23 cellular contexts compared by ENCODE assay signal in the genomic region with DNA sequence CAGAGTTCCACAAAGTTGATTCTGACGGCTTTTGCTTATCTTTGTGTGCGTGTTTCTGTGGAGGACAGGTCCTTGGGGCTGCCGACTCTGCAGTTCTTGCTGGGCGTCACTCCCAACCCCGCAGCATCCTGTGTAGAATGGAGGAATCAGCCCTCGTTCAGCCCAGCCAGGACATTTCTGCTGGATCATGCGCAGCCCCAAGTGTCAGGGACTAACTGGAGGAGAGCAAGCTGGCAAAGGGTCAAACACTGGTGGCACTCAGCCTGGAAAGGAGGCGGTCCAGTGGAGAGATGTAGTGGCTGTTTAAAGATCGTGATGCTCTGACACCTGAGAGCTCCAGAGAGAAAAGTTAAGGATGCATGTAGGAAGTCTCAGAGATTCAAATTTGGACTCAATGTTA.
DNase-seq lines count a peak whose midpoint lies in the region; ATAC-seq and TF ChIP-seq lines count a peak whose summit lies in the region.
"Had no signal": no experiment of that assay in that cellular context is flagged by ENCODE, and none has a peak within 500 bp of the region (broad histone marks: within the 10 kb centered on the region; RNA-seq: fewer than 3 reads in every experiment).

No MANE protein-coding gene starts in this region.

- H3K4me1 ChIP-seq in right lobe of liver (peaks cover 0 to 12% (median 0%) of the 10 kb centered on the region in 4 donors), stomach (peaks cover 13 to 43% (median 34%) of the 10 kb centered on the region in 4 donors)
- H3K4me1 ChIP-seq: sigmoid colon had no signal

- TF ChIP-seq EP300 in stomach (IDR thresholded peaks at IDR 0.05) = no peak

- ATAC-seq in right lobe of liver = peak; percentile 68 to 89 (median 72)
- no peak for ATAC-seq in GM21576 (IDR thresholded peaks at IDR 0.05; ENCODE audit: unreplicated experiment)
- ATAC-seq: foreskin keratinocyte; stimulated activated naive CD8-positive, alpha-beta T cell treated with anti-CD3 and anti-CD28 coated beads, Interleukin-15, amount 100 ng/mL, for 72 hours; WTC11 had no signal

- intact Hi-C loops in right lobe of liver (cut with DNase I) (no loop called here), stomach (cut with DNase I; ENCODE audit: low total_unique reads) (no loop called here)

- no peak for TF ChIP-seq CTCF in right lobe of liver (IDR thresholded peaks at IDR 0.05)
- TF ChIP-seq CTCF in stomach (IDR thresholded peaks at IDR 0.05) = no peak

- no peak overlapping the region for H3K27ac ChIP-seq in right lobe of liver
- H3K27ac ChIP-seq in stomach = no peak overlapping the region
- H3K27ac ChIP-seq: 22Rv1, foreskin keratinocyte, sigmoid colon, transverse colon had no signal

- WGBS in right lobe of liver (ENCODE audit: insufficient coverage, low coverage, low lambda C conversion rate, missing lambda C conversion rate) = 21% methylated on average over 8 of the region's 9 CpGs
- WGBS in stomach, 5 donors = 13 to 34% (median 20%) methylated on average over 9 of the region's 9 CpGs

- TF ChIP-seq POLR2A in right lobe of liver (IDR thresholded peaks at IDR 0.05) (no peak), stomach (IDR thresholded peaks at IDR 0.05) (no peak)

- peak; percentile 29 for DNase-seq in NCI-H2029 (lab: John Stamatoyannopoulos, UW)
- DNase-seq in NCI-H2029 treated with DMSO at 0.1 percent for 48 hours (lab: John Stamatoyannopoulos, UW) = no peak
- peak; percentile 20 for DNase-seq in globus pallidus (ENCODE audit: low spot score)
- DNase-seq in right lobe of liver = peak; percentile 54 to 79 (median 76)
- peak; percentile 69 for DNase-seq in stomach
- DNase-seq in islet precursor cell = no peak
- DNase-seq in putamen (ENCODE audit: low spot score) = no peak
- DNase-seq: activated CD4-positive, alpha-beta T cell treated with anti-CD3 and anti-CD28 coated beads, Interleukin-2, amount 50 U/mL, for 1 hour; activated CD8-positive, alpha-beta memory T cell treated with anti-CD3 and anti-CD28 coated beads, Interleukin-2, amount 50 U/mL, for 4 hours; activated naive CD8-positive, alpha-beta T cell treated with anti-CD3 and anti-CD28 coated beads, Interleukin-2, amount 10 ng/mL, durations not matched to agents 7 days and 5 days; CD4-positive, CD25-positive, alpha-beta regulatory T cell; effector CD8-positive, alpha-beta T cell; foreskin keratinocyte; mesenchymal stem cell; NCI-H774; sigmoid colon; stimulated activated CD4-positive, alpha-beta T cell treated with anti-CD3 and anti-CD28 coated beads, Interleukin-15, amount 100 ng/mL, for 24 hours; stimulated activated naive CD8-positive, alpha-beta T cell treated with anti-CD3 and anti-CD28 coated beads, Interleukin-15, amount 100 ng/mL, for 72 hours; T1000; transverse colon had no signal

- H3K9me3 ChIP-seq in right lobe of liver (no peaks in the 10 kb centered on the region), stomach (no peaks in the 10 kb centered on the region)
- H3K9me3 ChIP-seq: sigmoid colon, transverse colon had no signal

- H3K36me3 ChIP-seq in right lobe of liver = no peaks in the 10 kb centered on the region
- H3K36me3 ChIP-seq in stomach = no peaks in the 10 kb centered on the region
- H3K36me3 ChIP-seq: sigmoid colon, transverse colon had no signal

- H3K4me3 ChIP-seq in right lobe of liver (no peak overlapping the region), stomach (no peak overlapping the region)
- H3K4me3 ChIP-seq: sigmoid colon, transverse colon had no signal

- H3K27me3 ChIP-seq in right lobe of liver (no peaks in the 10 kb centered on the region), stomach (no peaks in the 10 kb centered on the region)
- H3K27me3 ChIP-seq: sigmoid colon, transverse colon had no signal

Comparison
In these comparisons a context has a peak if more than half of its experiments do, and no peak if none do; other contexts are left out.
1. DNase-seq: peak in NCI-H2029 (single experiment), globus pallidus (single experiment), right lobe of liver (3 of 3) and stomach (single experiment); none in NCI-H2029 treated with DMSO at 0.1 percent for 48 hours (single experiment), islet precursor cell (single experiment) and putamen (single experiment).